In the genomic region with DNA sequence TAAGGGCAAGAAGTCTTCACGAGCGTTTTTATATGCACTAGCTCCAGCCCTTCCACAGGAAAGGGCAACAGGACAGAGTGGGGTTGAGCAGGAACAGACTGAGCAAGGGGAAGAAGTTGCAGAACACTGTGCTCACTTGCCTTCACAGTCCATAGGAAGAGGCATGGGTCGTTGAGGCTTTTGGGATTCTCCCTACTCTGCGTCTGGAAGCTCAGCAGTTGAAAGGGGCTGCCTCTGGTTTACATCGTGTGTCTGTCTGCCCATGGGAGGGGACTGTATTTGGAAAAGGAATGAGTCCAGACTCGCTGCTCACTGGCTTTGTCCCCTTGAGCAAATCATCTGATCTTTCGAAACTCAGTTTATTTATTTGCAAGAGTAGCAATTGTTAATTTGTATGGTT, we compare ENCODE assay signal across 1 cellular context.
TF ChIP-seq lines count a peak whose summit lies in the region.

No MANE protein-coding gene starts in this region.

TF ChIP-seq in endothelial cell of umbilical vein, 7 proteins besides CTCF, POLR2A, EP300 and RAD21:
- TF ChIP-seq POLR2AphosphoS5 (IDR thresholded peaks at IDR 0.05; ENCODE audit: insufficient read depth, low read depth, low read length) (no peak), MAX (IDR thresholded peaks at IDR 0.05; ENCODE audit: insufficient read depth, insufficient read length) (no peak), EZH2 (IDR thresholded peaks at IDR 0.05; ENCODE audit: borderline replicate concordance, low read depth, low read length, severe bottlenecking) (no peak), JUN (IDR thresholded peaks at IDR 0.05; ENCODE audit: borderline replicate concordance, insufficient read depth, insufficient read length, low read depth) (no peak), GATA2 (IDR thresholded peaks at IDR 0.05; ENCODE audit: insufficient read depth, insufficient read length, low read depth, low read length) (no peak)
